Comparison of ENCODE assay signal across 2 cellular contexts in the genomic region with DNA sequence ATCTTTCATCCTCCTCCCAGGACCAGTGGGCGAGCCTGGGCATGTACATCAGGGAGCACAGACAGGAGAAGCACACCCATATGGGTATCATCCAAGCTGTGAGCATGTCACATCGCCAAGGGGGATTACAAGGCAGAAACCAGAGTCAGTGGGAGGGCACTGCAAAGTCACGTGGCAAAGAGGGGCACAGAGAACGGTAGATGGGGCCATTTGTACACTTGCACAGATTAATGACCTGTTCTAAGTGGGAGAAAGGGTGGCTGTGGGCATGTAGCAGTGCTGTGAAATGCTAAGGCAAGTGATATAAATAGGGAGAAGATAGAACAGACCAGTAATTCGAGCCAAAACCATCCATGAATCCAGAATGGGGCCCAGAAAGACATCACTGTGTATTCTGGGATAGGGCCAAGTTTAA.
TF ChIP-seq lines count a peak whose summit lies in the region.

No MANE protein-coding gene starts in this region.

TF ChIP-seq in IMR-90, 13 proteins besides CTCF, POLR2A, EP300 and RAD21 (continued from another document):
- TF ChIP-seq MAFK (IDR thresholded peaks at IDR 0.05; ENCODE audit: low read depth, low read length) (no peak), ELK1 (IDR thresholded peaks at IDR 0.05; ENCODE audit: borderline replicate concordance, low read depth, low read length) (no peak), MAZ (IDR thresholded peaks at IDR 0.05; ENCODE audit: borderline replicate concordance, low read depth, low read length) (no peak), NFE2L2 (IDR thresholded peaks at IDR 0.05; ENCODE audit: low read depth, low read length) (no peak), RFX5 (IDR thresholded peaks at IDR 0.05; ENCODE audit: low read depth, low read length) (no peak), CEBPB (IDR thresholded peaks at IDR 0.05; ENCODE audit: low read depth, low read length) (no peak)

TF ChIP-seq in SK-N-SH treated with all-trans-retinoic acid at 6 μM for 48 hours, 23 proteins besides CTCF, POLR2A, EP300 and RAD21 (continued from another document):
- no peak for TF ChIP-seq POU6F1 (CRISPR knock-in tag; IDR thresholded peaks at IDR 0.05; ENCODE audit: borderline replicate concordance, low read depth)
TF ChIP-seq in SK-N-SH treated with all-trans-retinoic acid at 6 μM for 48 hours: peak in this region for 0.
